ENCODE assay signal across 1 cellular context in the genomic region with DNA sequence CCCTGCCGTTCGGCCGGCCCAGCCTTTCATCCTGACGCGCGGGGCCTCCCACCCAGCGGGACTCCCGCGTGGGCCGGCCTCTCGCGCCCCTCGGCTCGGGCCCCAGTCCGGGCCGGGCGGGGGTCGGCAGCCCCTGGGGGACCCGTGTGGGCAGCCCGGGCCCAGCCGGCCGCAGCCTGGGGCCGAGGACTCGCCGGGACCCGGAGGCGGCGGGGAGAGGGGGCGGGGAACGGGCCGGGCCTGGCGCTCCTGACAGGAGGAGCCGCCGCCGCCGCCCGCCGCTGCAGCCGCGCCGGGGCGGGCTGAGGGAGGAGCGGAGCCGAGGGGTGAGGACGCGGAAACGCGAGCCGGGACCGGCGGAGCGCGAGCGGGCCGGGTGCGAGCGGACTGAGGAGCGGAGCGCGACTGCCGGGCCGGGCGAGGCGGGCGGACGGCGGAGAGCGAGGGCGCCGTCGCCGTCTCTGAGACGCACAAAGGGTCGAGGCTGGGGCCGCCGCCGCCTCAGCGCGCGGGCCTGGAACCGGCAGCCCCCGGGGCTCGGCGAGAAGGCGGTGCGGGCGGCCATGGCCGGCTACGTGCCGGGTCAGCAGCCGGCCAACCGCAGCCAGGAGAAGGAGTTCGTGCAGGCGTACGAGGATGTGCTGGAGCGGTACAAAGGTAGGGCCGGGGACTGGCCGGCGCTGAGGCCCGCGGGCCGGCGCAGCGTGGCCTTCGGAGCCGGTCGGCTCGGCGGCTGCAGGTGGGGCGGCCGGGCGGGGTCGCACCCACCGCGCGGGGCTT.
TF ChIP-seq lines count a peak whose summit lies in the region.

No MANE protein-coding gene starts in this region.

TF ChIP-seq in K562, 482 proteins besides CTCF, POLR2A, EP300 and RAD21 (continued from another document and continues in another):
- TF ChIP-seq, protein P1, sequence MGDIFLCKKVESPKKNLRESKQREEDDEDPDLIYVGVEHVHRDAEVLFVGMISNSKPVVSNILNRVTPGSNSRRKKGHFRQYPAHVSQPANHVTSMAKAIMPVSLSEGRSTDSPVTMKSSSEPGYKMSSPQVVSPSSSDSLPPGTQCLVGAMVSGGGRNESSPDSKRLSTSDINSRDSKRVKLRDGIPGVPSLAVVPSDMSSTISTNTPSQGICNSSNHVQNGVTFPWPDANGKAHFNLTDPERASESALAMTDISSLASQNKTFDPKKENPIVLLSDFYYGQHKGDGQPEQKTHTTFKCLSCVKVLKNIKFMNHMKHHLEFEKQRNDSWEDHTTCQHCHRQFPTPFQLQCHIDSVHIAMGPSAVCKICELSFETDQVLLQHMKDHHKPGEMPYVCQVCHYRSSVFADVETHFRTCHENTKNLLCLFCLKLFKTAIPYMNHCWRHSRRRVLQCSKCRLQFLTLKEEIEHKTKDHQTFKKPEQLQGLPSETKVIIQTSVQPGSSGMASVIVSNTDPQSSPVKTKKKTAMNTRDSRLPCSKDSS (IDR thresholded peaks at IDR 0.05; ENCODE audit: low read depth, partially characterized antibody) = no peak
- no peak for TF ChIP-seq ZNF224 (CRISPR knock-in tag; IDR thresholded peaks at IDR 0.05)
- no peak for TF ChIP-seq ZNF699 (CRISPR knock-in tag; IDR thresholded peaks at IDR 0.05; ENCODE audit: insufficient replicate concordance)
- no peak for TF ChIP-seq ZFPM2 (CRISPR knock-in tag; IDR thresholded peaks at IDR 0.05)
- TF ChIP-seq, protein P2, sequence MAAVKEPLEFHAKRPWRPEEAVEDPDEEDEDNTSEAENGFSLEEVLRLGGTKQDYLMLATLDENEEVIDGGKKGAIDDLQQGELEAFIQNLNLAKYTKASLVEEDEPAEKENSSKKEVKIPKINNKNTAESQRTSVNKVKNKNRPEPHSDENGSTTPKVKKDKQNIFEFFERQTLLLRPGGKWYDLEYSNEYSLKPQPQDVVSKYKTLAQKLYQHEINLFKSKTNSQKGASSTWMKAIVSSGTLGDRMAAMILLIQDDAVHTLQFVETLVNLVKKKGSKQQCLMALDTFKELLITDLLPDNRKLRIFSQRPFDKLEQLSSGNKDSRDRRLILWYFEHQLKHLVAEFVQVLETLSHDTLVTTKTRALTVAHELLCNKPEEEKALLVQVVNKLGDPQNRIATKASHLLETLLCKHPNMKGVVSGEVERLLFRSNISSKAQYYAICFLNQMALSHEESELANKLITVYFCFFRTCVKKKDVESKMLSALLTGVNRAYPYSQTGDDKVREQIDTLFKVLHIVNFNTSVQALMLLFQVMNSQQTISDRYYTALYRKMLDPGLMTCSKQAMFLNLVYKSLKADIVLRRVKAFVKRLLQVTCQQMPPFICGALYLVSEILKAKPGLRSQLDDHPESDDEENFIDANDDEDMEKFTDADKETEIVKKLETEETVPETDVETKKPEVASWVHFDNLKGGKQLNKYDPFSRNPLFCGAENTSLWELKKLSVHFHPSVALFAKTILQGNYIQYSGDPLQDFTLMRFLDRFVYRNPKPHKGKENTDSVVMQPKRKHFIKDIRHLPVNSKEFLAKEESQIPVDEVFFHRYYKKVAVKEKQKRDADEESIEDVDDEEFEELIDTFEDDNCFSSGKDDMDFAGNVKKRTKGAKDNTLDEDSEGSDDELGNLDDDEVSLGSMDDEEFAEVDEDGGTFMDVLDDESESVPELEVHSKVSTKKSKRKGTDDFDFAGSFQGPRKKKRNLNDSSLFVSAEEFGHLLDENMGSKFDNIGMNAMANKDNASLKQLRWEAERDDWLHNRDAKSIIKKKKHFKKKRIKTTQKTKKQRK (IDR thresholded peaks at IDR 0.05; ENCODE audit: borderline replicate concordance, low read depth, low read length) = no peak
- TF ChIP-seq RBM34 (IDR thresholded peaks at IDR 0.05; ENCODE audit: borderline replicate concordance, insufficient read depth, low read length) = no peak
- TF ChIP-seq TRIM28 (IDR thresholded peaks at IDR 0.05) = no peak
- no peak for TF ChIP-seq MAFG (tag; conservative IDR thresholded peaks at IDR 0.05)
- TF ChIP-seq FOXA3 (CRISPR knock-in tag; conservative IDR thresholded peaks at IDR 0.05 in 1 of 2, IDR thresholded peaks at IDR 0.05 in 1 of 2) = no peak
- TF ChIP-seq SIRT6 (IDR thresholded peaks at IDR 0.05; ENCODE audit: low read depth, low read length) = no peak
- TF ChIP-seq, protein P3, sequence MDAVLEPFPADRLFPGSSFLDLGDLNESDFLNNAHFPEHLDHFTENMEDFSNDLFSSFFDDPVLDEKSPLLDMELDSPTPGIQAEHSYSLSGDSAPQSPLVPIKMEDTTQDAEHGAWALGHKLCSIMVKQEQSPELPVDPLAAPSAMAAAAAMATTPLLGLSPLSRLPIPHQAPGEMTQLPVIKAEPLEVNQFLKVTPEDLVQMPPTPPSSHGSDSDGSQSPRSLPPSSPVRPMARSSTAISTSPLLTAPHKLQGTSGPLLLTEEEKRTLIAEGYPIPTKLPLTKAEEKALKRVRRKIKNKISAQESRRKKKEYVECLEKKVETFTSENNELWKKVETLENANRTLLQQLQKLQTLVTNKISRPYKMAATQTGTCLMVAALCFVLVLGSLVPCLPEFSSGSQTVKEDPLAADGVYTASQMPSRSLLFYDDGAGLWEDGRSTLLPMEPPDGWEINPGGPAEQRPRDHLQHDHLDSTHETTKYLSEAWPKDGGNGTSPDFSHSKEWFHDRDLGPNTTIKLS (IDR thresholded peaks at IDR 0.05; ENCODE audit: borderline replicate concordance, low read depth) = no peak
- TF ChIP-seq ZNF239 (CRISPR knock-in tag; IDR thresholded peaks at IDR 0.05) = no peak
- peak; percentile 62; the same call in 1 of the 2 replicates for TF ChIP-seq ELF1 (tag; IDR thresholded peaks at IDR 0.05)
- TF ChIP-seq ZFP30 (CRISPR knock-in tag; IDR thresholded peaks at IDR 0.05; ENCODE audit: borderline replicate concordance) = no peak
- TF ChIP-seq FOS (IDR thresholded peaks at IDR 0.05; ENCODE audit: extremely low read depth, insufficient read length) = no peak
- no peak for TF ChIP-seq TCF7L2 (IDR thresholded peaks at IDR 0.05; ENCODE audit: low read depth, low read length)
- TF ChIP-seq CBFB (CRISPR knock-in tag; IDR thresholded peaks at IDR 0.05) = no peak
- no peak for TF ChIP-seq C11orf30 (IDR thresholded peaks at IDR 0.05; ENCODE audit: low read depth)
- TF ChIP-seq SRSF9 (IDR thresholded peaks at IDR 0.05; ENCODE audit: borderline replicate concordance, low read depth, low read length) = no peak
- TF ChIP-seq, protein P4, sequence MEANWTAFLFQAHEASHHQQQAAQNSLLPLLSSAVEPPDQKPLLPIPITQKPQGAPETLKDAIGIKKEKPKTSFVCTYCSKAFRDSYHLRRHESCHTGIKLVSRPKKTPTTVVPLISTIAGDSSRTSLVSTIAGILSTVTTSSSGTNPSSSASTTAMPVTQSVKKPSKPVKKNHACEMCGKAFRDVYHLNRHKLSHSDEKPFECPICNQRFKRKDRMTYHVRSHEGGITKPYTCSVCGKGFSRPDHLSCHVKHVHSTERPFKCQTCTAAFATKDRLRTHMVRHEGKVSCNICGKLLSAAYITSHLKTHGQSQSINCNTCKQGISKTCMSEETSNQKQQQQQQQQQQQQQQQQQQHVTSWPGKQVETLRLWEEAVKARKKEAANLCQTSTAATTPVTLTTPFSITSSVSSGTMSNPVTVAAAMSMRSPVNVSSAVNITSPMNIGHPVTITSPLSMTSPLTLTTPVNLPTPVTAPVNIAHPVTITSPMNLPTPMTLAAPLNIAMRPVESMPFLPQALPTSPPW (CRISPR knock-in tag; IDR thresholded peaks at IDR 0.05) = peak; percentile 61
- no peak for TF ChIP-seq ZNF644 (tag; IDR thresholded peaks at IDR 0.05; ENCODE audit: low read depth)
- TF ChIP-seq, protein P5, sequence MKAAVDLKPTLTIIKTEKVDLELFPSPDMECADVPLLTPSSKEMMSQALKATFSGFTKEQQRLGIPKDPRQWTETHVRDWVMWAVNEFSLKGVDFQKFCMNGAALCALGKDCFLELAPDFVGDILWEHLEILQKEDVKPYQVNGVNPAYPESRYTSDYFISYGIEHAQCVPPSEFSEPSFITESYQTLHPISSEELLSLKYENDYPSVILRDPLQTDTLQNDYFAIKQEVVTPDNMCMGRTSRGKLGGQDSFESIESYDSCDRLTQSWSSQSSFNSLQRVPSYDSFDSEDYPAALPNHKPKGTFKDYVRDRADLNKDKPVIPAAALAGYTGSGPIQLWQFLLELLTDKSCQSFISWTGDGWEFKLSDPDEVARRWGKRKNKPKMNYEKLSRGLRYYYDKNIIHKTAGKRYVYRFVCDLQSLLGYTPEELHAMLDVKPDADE (conservative IDR thresholded peaks at IDR 0.05; ENCODE audit: control insufficient read depth, low read depth, low read length) = peak; percentile 43; the same call in 1 of the 2 replicates
- TF ChIP-seq, protein P6, sequence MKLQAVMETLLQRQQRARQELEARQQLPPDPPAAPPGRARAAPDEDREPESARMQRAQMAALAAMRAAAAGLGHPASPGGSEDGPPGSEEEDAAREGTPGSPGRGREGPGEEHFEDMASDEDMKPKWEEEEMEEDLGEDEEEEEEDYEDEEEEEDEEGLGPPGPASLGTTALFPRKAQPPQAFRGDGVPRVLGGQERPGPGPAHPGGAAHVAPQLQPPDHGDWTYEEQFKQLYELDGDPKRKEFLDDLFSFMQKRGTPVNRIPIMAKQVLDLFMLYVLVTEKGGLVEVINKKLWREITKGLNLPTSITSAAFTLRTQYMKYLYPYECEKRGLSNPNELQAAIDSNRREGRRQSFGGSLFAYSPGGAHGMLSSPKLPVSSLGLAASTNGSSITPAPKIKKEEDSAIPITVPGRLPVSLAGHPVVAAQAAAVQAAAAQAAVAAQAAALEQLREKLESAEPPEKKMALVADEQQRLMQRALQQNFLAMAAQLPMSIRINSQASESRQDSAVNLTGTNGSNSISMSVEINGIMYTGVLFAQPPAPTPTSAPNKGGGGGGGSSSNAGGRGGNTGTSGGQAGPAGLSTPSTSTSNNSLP (IDR thresholded peaks at IDR 0.05; ENCODE audit: borderline replicate concordance, low read depth, low read length) = no peak
- no peak for TF ChIP-seq GABPB2 (CRISPR knock-in tag; conservative IDR thresholded peaks at IDR 0.05)
- TF ChIP-seq, protein P7, sequence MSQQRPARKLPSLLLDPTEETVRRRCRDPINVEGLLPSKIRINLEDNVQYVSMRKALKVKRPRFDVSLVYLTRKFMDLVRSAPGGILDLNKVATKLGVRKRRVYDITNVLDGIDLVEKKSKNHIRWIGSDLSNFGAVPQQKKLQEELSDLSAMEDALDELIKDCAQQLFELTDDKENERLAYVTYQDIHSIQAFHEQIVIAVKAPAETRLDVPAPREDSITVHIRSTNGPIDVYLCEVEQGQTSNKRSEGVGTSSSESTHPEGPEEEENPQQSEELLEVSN (IDR thresholded peaks at IDR 0.05; ENCODE audit: borderline replicate concordance in 1 of 2, extremely low read depth in 1 of 2, insufficient read depth in 1 of 2, insufficient read length in 1 of 2, low read depth in 1 of 2, low read length in 1 of 2, poor library complexity in 1 of 2, severe bottlenecking in 1 of 2) = no peak
- TF ChIP-seq POLR2B (IDR thresholded peaks at IDR 0.05; ENCODE audit: low read depth, partially characterized antibody) = no peak
- TF ChIP-seq PPARD (CRISPR knock-in tag; IDR thresholded peaks at IDR 0.05) = no peak
- TF ChIP-seq TBP (optimal IDR thresholded peaks at IDR 0.05; ENCODE audit: low read depth, low read length) = no peak
- TF ChIP-seq CREBBP (IDR thresholded peaks at IDR 0.05; ENCODE audit: low read depth, low read length) = no peak
- no peak for TF ChIP-seq SP1 (CRISPR knock-in tag; IDR thresholded peaks at IDR 0.05)
- TF ChIP-seq ZNF24 (IDR thresholded peaks at IDR 0.05) = no peak
- no peak for TF ChIP-seq NCOA6 (IDR thresholded peaks at IDR 0.05)
- TF ChIP-seq PHTF2 (CRISPR knock-in tag; IDR thresholded peaks at IDR 0.05) = no peak
- 0 out of 2 replicates have a peak, but pooled peaks have one; percentile 54 for TF ChIP-seq RUNX1 (IDR thresholded peaks at IDR 0.05; ENCODE audit: low read depth)
- no peak for TF ChIP-seq ZNF263 (CRISPR knock-in tag; IDR thresholded peaks at IDR 0.05; ENCODE audit: borderline replicate concordance)
- no peak for TF ChIP-seq JUNB (CRISPR knock-in tag; conservative IDR thresholded peaks at IDR 0.05)
- TF ChIP-seq ZZZ3 (IDR thresholded peaks at IDR 0.05) = no peak
- no peak for TF ChIP-seq SNRNP70 (optimal IDR thresholded peaks at IDR 0.05; ENCODE audit: low read depth, low read length)
- peak; percentile 74 for TF ChIP-seq ZBTB7A (IDR thresholded peaks at IDR 0.05; ENCODE audit: borderline replicate concordance, control insufficient read depth, low read depth, low read length)
- no peak for TF ChIP-seq PTBP1 (IDR thresholded peaks at IDR 0.05; ENCODE audit: low read depth, low read length)
- TF ChIP-seq NRF1 (conservative IDR thresholded peaks at IDR 0.05 in 1 of 2, IDR thresholded peaks at IDR 0.05 in 1 of 2) = peak in 1 of 2 experiments; percentile 21; a peak in 2 of 4 replicates
- no peak for TF ChIP-seq DDX20 (tag; IDR thresholded peaks at IDR 0.05; ENCODE audit: low read depth)
- TF ChIP-seq, protein P8, sequence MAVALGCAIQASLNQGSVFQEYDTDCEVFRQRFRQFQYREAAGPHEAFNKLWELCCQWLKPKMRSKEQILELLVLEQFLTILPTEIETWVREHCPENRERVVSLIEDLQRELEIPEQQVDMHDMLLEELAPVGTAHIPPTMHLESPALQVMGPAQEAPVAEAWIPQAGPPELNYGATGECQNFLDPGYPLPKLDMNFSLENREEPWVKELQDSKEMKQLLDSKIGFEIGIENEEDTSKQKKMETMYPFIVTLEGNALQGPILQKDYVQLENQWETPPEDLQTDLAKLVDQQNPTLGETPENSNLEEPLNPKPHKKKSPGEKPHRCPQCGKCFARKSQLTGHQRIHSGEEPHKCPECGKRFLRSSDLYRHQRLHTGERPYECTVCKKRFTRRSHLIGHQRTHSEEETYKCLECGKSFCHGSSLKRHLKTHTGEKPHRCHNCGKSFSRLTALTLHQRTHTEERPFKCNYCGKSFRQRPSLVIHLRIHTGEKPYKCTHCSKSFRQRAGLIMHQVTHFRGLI (CRISPR knock-in tag; IDR thresholded peaks at IDR 0.05) = no peak
- no peak for TF ChIP-seq NR2C2 (CRISPR knock-in tag; IDR thresholded peaks at IDR 0.05)
- peak; percentile 35; the same call in 1 of the 2 replicates for TF ChIP-seq NR2C2 (tag; IDR thresholded peaks at IDR 0.05)
- no peak for TF ChIP-seq OTX1 (CRISPR knock-in tag; IDR thresholded peaks at IDR 0.05)
- no peak for TF ChIP-seq FOXK2 (conservative IDR thresholded peaks at IDR 0.05 in 1 of 2, IDR thresholded peaks at IDR 0.05 in 1 of 2; ENCODE audit: low read depth in 2 of 2)
- no peak for TF ChIP-seq POLR2AphosphoS2 (IDR thresholded peaks at IDR 0.05; ENCODE audit: low read length)
- TF ChIP-seq CREB1 (IDR thresholded peaks at IDR 0.05) = no peak; the same call in 1 of the 2 replicates
- no peak for TF ChIP-seq CREB1 (CRISPR knock-in tag; IDR thresholded peaks at IDR 0.05)
- TF ChIP-seq SMAD1 (IDR thresholded peaks at IDR 0.05; ENCODE audit: low read depth, low read length, partially characterized antibody) = no peak
- TF ChIP-seq TEAD4 (IDR thresholded peaks at IDR 0.05; ENCODE audit: low read length) = no peak
- TF ChIP-seq TEAD4 (CRISPR knock-in tag; IDR thresholded peaks at IDR 0.05; ENCODE audit: borderline replicate concordance) = no peak
- no peak for TF ChIP-seq RBM17 (IDR thresholded peaks at IDR 0.05; ENCODE audit: borderline replicate concordance, low read depth, low read length)
- no peak for TF ChIP-seq THRAP3 (IDR thresholded peaks at IDR 0.05; ENCODE audit: borderline replicate concordance)
- TF ChIP-seq TEAD1 (CRISPR knock-in tag; IDR thresholded peaks at IDR 0.05) = no peak
- no peak for TF ChIP-seq RBBP5 (IDR thresholded peaks at IDR 0.05; ENCODE audit: borderline replicate concordance, insufficient read depth, low read length, poor library complexity, severe bottlenecking)
- TF ChIP-seq CBX5 (IDR thresholded peaks at IDR 0.05; ENCODE audit: borderline replicate concordance, low read depth) = no peak
- TF ChIP-seq ZNF77 (CRISPR knock-in tag; IDR thresholded peaks at IDR 0.05) = no peak
- TF ChIP-seq ZNF586 (CRISPR knock-in tag; conservative IDR thresholded peaks at IDR 0.05) = no peak
- TF ChIP-seq PYGO2 (tag; IDR thresholded peaks at IDR 0.05) = no peak
